In the genomic region with DNA sequence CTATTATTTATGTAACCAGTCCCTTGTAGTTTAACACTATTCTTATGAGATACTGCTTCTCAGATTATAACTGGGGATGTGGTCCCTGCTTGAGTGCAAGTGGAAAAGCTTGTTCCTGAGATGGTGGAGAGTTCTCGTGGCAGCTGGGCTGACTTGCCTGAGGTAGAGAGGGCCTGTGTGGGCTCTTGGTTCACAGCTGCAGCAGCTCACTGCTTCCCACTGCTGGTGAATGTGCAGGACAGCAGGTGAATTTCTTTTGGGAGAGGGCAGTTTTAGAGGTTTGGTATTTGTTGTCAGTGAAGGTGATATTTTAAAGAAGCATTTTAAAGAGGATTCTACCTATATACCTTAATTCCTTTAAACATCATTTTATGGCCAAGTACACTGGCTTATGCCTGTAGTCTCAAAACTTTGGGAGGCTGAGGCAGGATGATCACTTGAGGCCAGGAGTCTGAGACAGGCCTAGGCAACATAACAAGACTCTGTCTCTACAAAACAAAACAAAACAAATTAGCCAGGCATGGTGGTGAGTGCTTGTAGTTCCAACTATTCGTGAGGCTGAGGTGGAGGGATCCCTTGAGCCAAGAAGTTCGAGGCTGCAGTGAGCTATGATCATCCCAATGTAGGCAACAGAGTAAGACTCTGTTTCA, we compare ENCODE assay signal across 8 cellular contexts.
DNase-seq lines count a peak whose midpoint lies in the region; ATAC-seq and TF ChIP-seq lines count a peak whose summit lies in the region.

No MANE protein-coding gene starts in this region.

- no peak for TF ChIP-seq EP300 in transverse colon (IDR thresholded peaks at IDR 0.05; ENCODE audit: low read depth)

- TF ChIP-seq POLR2A in Peyer's patch (IDR thresholded peaks at IDR 0.05) (no peak), transverse colon (IDR thresholded peaks at IDR 0.05) (no peak)

- WGBS in transverse colon (ENCODE audit: low coverage in 1 of 2), 2 donors = 30% methylated on average over 3 of the region's 3 CpGs; no CpG with 5 or more reads in 1 of the 2 donors

- H3K4me1 ChIP-seq in Peyer's patch (no peaks in the 10 kb centered on the region), transverse colon (peaks cover 0 to 4% (median 0%) of the 10 kb centered on the region in 4 donors)

- H3K27me3 ChIP-seq in Peyer's patch = no peaks in the 10 kb centered on the region
- H3K27me3 ChIP-seq in transverse colon = no peaks in the 10 kb centered on the region

- H3K27ac ChIP-seq in Peyer's patch (no peak overlapping the region), transverse colon (no peak overlapping the region)

- no peaks in the 10 kb centered on the region for H3K9me3 ChIP-seq in Peyer's patch
- no peaks in the 10 kb centered on the region for H3K9me3 ChIP-seq in transverse colon

- in situ Hi-C loops in transverse colon (cut with MboI; ENCODE audit: low pct_ligation_motif_present in 1 of 4, low pct_unique_long_range_greater_than_20kb in 1 of 4, low sequenced_read_pairs in 3 of 4) = loop anchor here (5.0 to 25.0 kb wide), 4 partner anchors 148 to 276 kb away; no protein-coding TSS in a partner anchor

- intact Hi-C loops in transverse colon (cut with DNase I; ENCODE audit: low total_unique reads) = loop anchor here (5.0 kb wide), 1 partner anchor 151 kb away; no protein-coding TSS in a partner anchor

- peak; percentile 86 for ATAC-seq in GM21723 (IDR thresholded peaks at IDR 0.05; ENCODE audit: unreplicated experiment)

- DNase-seq in EH (ENCODE audit: low read depth) (peak; percentile 74), KG1 (lab: John Stamatoyannopoulos, UW) (peak; percentile 45), Peyer's patch (peak; percentile 55 to 75 (median 56)), activated T-helper 1 cell treated with Interleukin-2 at 50 U/mL for 16 hours (ENCODE audit: low read depth) (peak; percentile 29), fibroblast of the conjunctiva (ENCODE audit: low read depth) (peak; percentile 72), occipital lobe (lab: John Stamatoyannopoulos, UW) (peak; percentile 42), transverse colon (peak; percentile 62)

- peak; percentile 80 to 96 (median 94) for TF ChIP-seq CTCF in Peyer's patch (IDR thresholded peaks at IDR 0.05)
- peak; percentile 95 to 97 (median 96) for TF ChIP-seq CTCF in transverse colon (IDR thresholded peaks at IDR 0.05)

- H3K36me3 ChIP-seq in Peyer's patch (peaks cover 0 to 10% (median 0%) of the 10 kb centered on the region in 3 donors), transverse colon (no peaks in the 10 kb centered on the region)

- H3K4me3 ChIP-seq in Peyer's patch = no peak overlapping the region
- H3K4me3 ChIP-seq in transverse colon = no peak overlapping the region
